In the genomic region with DNA sequence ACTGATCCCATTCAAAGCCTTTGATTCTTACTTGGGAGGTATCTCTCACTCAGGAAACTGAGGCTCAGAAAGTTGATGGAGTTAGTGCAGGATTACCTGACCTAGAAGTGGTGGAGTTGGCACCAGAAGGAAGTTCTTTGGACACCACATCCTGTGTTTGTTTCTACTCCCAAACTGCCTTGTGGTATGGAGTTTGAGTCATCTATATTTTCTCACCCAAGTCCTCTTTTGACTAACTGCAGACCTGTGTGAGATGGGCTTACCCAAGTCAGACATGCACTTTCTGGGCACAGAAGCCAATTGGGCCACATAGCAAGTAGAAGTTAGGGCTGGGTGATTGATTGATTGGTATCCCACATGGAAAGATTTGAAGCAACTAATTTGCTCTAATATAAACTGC, we compare ENCODE assay signal across 11 cellular contexts. TPM values are rescaled to one million over a fixed set of nuclear protein-coding genes. Genes with fewer than 3 reads are reported as not detected.
DNase-seq lines count a peak whose midpoint lies in the region; ATAC-seq lines count a peak whose summit lies in the region.
"Had no signal": no experiment of that assay in that cellular context is flagged by ENCODE, and none has a peak within 500 bp of the region (broad histone marks: within the 10 kb centered on the region; RNA-seq: fewer than 3 reads in every experiment).

No MANE protein-coding gene starts in this region.

- no peaks in the 10 kb centered on the region for H3K9me3 Mint-ChIP-seq in activated naive CD4-positive, alpha-beta T cell treated with anti-CD3 and anti-CD28 coated beads, Interleukin-2, amount 50 U/mL, for 72 hours
- H3K9me3 Mint-ChIP-seq in stimulated activated naive CD8-positive, alpha-beta T cell treated with anti-CD3 and anti-CD28 coated beads, Interleukin-15, Interleukin-2, amounts not matched to agents 100 ng/mL and 50 ng/mL, for 24 hours: no peaks in the 10 kb centered on the region

- peak in 1 of 2 donors; percentile 42 for DNase-seq in activated naive CD4-positive, alpha-beta T cell treated with anti-CD3 and anti-CD28 coated beads, Interleukin-2, amount 50 U/mL, for 72 hours (ENCODE audit: low spot score in 2 of 2)
- no peak for DNase-seq in activated naive CD4-positive, alpha-beta T cell (lab: John Stamatoyannopoulos, UW)
- DNase-seq in Kasumi-1 (lab: John Stamatoyannopoulos, UW) (peak; percentile 27 to 40), astrocyte of the hippocampus (ENCODE audit: low read depth, low spot score) (peak; percentile 65), NCI-H1694 treated with DMSO at 0.1 percent for 48 hours (lab: John Stamatoyannopoulos, UW) (no peak)
- no peak for DNase-seq in stimulated activated CD8-positive, alpha-beta memory T cell treated with anti-CD3 and anti-CD28 coated beads, Interleukin-4, amount 100 ng/mL, for 48 hours
- DNase-seq: Karpas-422 had no signal

- peak overlapping the region; percentile 69 to 80 for H3K27ac Mint-ChIP-seq in activated naive CD4-positive, alpha-beta T cell treated with anti-CD3 and anti-CD28 coated beads, Interleukin-2, amount 50 U/mL, for 72 hours
- peak overlapping the region; percentile 47 for H3K27ac Mint-ChIP-seq in stimulated activated naive CD8-positive, alpha-beta T cell treated with anti-CD3 and anti-CD28 coated beads, Interleukin-15, Interleukin-2, amounts not matched to agents 100 ng/mL and 50 ng/mL, for 24 hours

- peaks cover 6 to 12% of the 10 kb centered on the region in 2 donors for H3K36me3 Mint-ChIP-seq in activated naive CD4-positive, alpha-beta T cell treated with anti-CD3 and anti-CD28 coated beads, Interleukin-2, amount 50 U/mL, for 72 hours
- peaks cover 7% of the 10 kb centered on the region for H3K36me3 Mint-ChIP-seq in stimulated activated naive CD8-positive, alpha-beta T cell treated with anti-CD3 and anti-CD28 coated beads, Interleukin-15, Interleukin-2, amounts not matched to agents 100 ng/mL and 50 ng/mL, for 24 hours (ENCODE audit: low read depth)

- no peaks in the 10 kb centered on the region for H3K27me3 Mint-ChIP-seq in stimulated activated naive CD8-positive, alpha-beta T cell treated with anti-CD3 and anti-CD28 coated beads, Interleukin-15, Interleukin-2, amounts not matched to agents 100 ng/mL and 50 ng/mL, for 24 hours

- no peak overlapping the region for H3K4me3 Mint-ChIP-seq in stimulated activated naive CD8-positive, alpha-beta T cell treated with anti-CD3 and anti-CD28 coated beads, Interleukin-15, Interleukin-2, amounts not matched to agents 100 ng/mL and 50 ng/mL, for 24 hours
- H3K4me3 Mint-ChIP-seq: CD14-positive monocyte had no signal

- peaks cover 25% of the 10 kb centered on the region for H3K4me1 Mint-ChIP-seq in stimulated activated naive CD8-positive, alpha-beta T cell treated with anti-CD3 and anti-CD28 coated beads, Interleukin-15, Interleukin-2, amounts not matched to agents 100 ng/mL and 50 ng/mL, for 24 hours (ENCODE audit: low read depth)

- ATAC-seq in activated naive CD4-positive, alpha-beta T cell treated with anti-CD3 and anti-CD28 coated beads, Interleukin-2, amount 50 U/mL, for 72 hours: peak; percentile 82 to 91
- no peak for ATAC-seq in HG03039 (IDR thresholded peaks at IDR 0.05; ENCODE audit: unreplicated experiment)
- ATAC-seq: Right ventricle myocardium inferior had no signal

RNA-seq across cellular contexts. Expression of gene FGGY, which starts 36.1 kb away (rescaled TPM):
- total RNA-seq in activated naive CD4-positive, alpha-beta T cell treated with anti-CD3 and anti-CD28 coated beads, Interleukin-2, amount 50 U/mL, for 72 hours: 10 to 100 TPM; 15.0 to 17.0 TPM

Comparison
In these comparisons a context has a peak if more than half of its experiments do, and no peak if none do; other contexts are left out.
1. DNase-seq: peak in Kasumi-1 (2 of 2) and astrocyte of the hippocampus (single experiment); none in activated naive CD4-positive, alpha-beta T cell (0 of 4), stimulated activated CD8-positive, alpha-beta memory T cell treated with anti-CD3 and anti-CD28 coated beads, Interleukin-4, amount 100 ng/mL, for 48 hours (single experiment) and NCI-H1694 treated with DMSO at 0.1 percent for 48 hours (single experiment).